In genomic region chr12:46372131-46372851, GRCh38 we compare ENCODE assay signal across 8 cellular contexts.
A peak's percentile ranks its signal among the peaks of the same experiment; 100 is the strongest.
DNase-seq lines count a peak whose midpoint lies in the region; ATAC-seq and TF ChIP-seq lines count a peak whose summit lies in the region.

Gene SLC38A2 (minus strand): TSS chr12:46372773. CDS start chr12:46371293, 1,480 bp downstream.

- H3K27ac ChIP-seq in ACC112 (ENCODE audit: low read depth, low read length), result peak within 1 kb of the TSS; percentile 85

- H3K36me3 ChIP-seq in ACC112 (ENCODE audit: insufficient read depth, low read length), result peaks cover 43% of the 10 kb centered on the region

- TF ChIP-seq POLR2A in GM18526 (IDR thresholded peaks at IDR 0.05; ENCODE audit: extremely low read depth, insufficient read length), result peak; percentile 100

- peak within 1 kb of the TSS; percentile 99 for H3K4me3 ChIP-seq in ACC112 (ENCODE audit: low read depth, low read length)

- peak; percentile 92 for DNase-seq in NCI-H2196 (lab: John Stamatoyannopoulos, UW; ENCODE audit: unreplicated experiment)
- peak; percentile 93 for DNase-seq in activated CD4-positive, CD25-positive, alpha-beta regulatory T cell treated with anti-CD3 and anti-CD28 coated beads, Interleukin-2, amount 50 U/mL, for 16 hours (ENCODE audit: low read depth, low spot score)
- DNase-seq in central memory CD4-positive, alpha-beta T cell, result peak; percentile 95
- DNase-seq in iris pigment epithelial cell (ENCODE audit: low read depth), result peak; percentile 95
- DNase-seq in stimulated activated CD4-positive, alpha-beta T cell treated with anti-CD3 and anti-CD28 coated beads, Interleukin-12 subunit alpha, Interleukin-12 subunit beta, amount 100 ng/mL, for 4 hours, result peak; percentile 97

- peaks cover 29% of the 10 kb centered on the region for H3K4me1 ChIP-seq in ACC112 (ENCODE audit: control insufficient read depth, insufficient read depth, low read length, unreplicated experiment)

- peak; percentile 44 for ATAC-seq in HG03060 (IDR thresholded peaks at IDR 0.05; ENCODE audit: low read depth, unreplicated experiment)

- no peaks in the 10 kb centered on the region for H3K27me3 ChIP-seq in ACC112 (ENCODE audit: insufficient read depth, low read length)

- H2AFZ ChIP-seq in ACC112 (ENCODE audit: low read length, unreplicated experiment), result peak within 1 kb of the TSS; percentile 73

- peaks cover 66% of the 10 kb centered on the region for H3K79me2 ChIP-seq in ACC112 (ENCODE audit: control insufficient read depth, insufficient read depth, low read length, unreplicated experiment)

Comparison
In these comparisons a context has a peak if more than half of its experiments do, and no peak if none do; other contexts are left out.
1. Peak in every context shown above with its lines: DNase-seq, ATAC-seq, H3K4me3 ChIP-seq and H3K27ac ChIP-seq.